21 cellular contexts compared by ENCODE assay signal in the genomic region with DNA sequence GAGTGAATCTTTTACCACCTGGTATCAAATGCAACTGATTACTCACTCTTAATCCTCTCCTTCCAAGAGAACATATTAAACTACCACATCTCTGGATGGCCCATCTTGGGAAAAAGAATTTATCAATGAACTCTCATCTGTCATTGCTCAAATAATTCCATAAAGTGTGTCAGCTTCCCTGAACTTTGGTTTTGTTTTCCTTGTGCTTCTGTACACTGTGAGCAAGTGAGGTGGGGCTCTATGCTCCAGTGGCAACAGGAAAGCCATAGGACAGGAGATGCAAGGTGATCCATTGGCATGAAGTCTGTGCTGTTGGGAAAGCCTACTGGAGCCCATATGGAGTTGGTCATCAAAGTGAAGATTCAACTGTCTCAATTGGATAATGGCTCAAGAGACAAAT. TPM values are rescaled to one million over a fixed set of nuclear protein-coding genes. Genes with fewer than 3 reads are reported as not detected.
DNase-seq lines count a peak whose midpoint lies in the region; ATAC-seq, FAIRE-seq and TF ChIP-seq lines count a peak whose summit lies in the region.
"Had no signal": no experiment of that assay in that cellular context is flagged by ENCODE, and none has a peak within 500 bp of the region (broad histone marks: within the 10 kb centered on the region; RNA-seq: fewer than 3 reads in every experiment).

No MANE protein-coding gene starts in this region.

- no peaks in the 10 kb centered on the region for H3K27me3 ChIP-seq in HepG2 (ENCODE audit: control insufficient read depth in 1 of 2, insufficient read depth in 2 of 2, low read length in 2 of 2)
- no peaks in the 10 kb centered on the region for H3K27me3 ChIP-seq in right lobe of liver
- H3K27me3 ChIP-seq: BE2C, BLaER1 had no signal

- H2AFZ ChIP-seq in HepG2 (ENCODE audit: low read length) = no peak overlapping the region

- TF ChIP-seq CTCF in HepG2 (CRISPR knock-in tag; IDR thresholded peaks at IDR 0.05) = no peak
- TF ChIP-seq CTCF in right lobe of liver (IDR thresholded peaks at IDR 0.05) = no peak

- POLR2A ChIA-PET in HepG2 (lab: Yijun Ruan, JAX) = no interaction called here

- H3K79me2 ChIP-seq in HepG2 (ENCODE audit: insufficient read depth, low read length) = no peaks in the 10 kb centered on the region

- no peak for TF ChIP-seq RAD21 in HepG2 (CRISPR knock-in tag; IDR thresholded peaks at IDR 0.05)

- no peak overlapping the region for H3K27ac ChIP-seq in HepG2 (ENCODE audit: extremely low read length, insufficient read depth, low read length)
- no peak overlapping the region for H3K27ac ChIP-seq in right lobe of liver
- H3K27ac ChIP-seq: BLaER1, C4-2B had no signal

- no peaks in the 10 kb centered on the region for H3K36me3 ChIP-seq in HepG2 (replicated peaks in 1 of 2; ENCODE audit: control insufficient read depth in 1 of 2, insufficient read depth in 2 of 2, low read length in 2 of 2)
- no peaks in the 10 kb centered on the region for H3K36me3 ChIP-seq in right lobe of liver
- H3K36me3 ChIP-seq: BE2C, BLaER1 had no signal

- no peak overlapping the region for H3K4me2 ChIP-seq in HepG2 (ENCODE audit: low read depth, low read length)
- H3K4me2 ChIP-seq: BLaER1 had no signal

- H3K9ac ChIP-seq in HepG2 (ENCODE audit: insufficient read depth, low read depth, low read length) = no peak overlapping the region
- H3K9ac ChIP-seq: BLaER1 had no signal

- in situ Hi-C loops in HepG2 (cut with HindIII; ENCODE audit: extremely low pct_ligation_motif_present, low pct_unique_long_range_greater_than_20kb) = no loop called here

- no peak overlapping the region for H3K4me3 ChIP-seq in HepG2 (replicated peaks in 1 of 3; ENCODE audit: insufficient read depth in 1 of 3, low read depth in 2 of 3, low read length in 3 of 3)
- H3K4me3 ChIP-seq in right lobe of liver = no peak overlapping the region
- H3K4me3 ChIP-seq: BLaER1 had no signal

- BruUV-seq in HepG2 (replicated peaks; lab: Mats Ljungman, UMichigan) = no TSS peak

- no peak for FAIRE-seq in HepG2 (lab: Jason Lieb, UNC)
- FAIRE-seq: A204.1, D721Med, G401.6, GM12891, GM19239 had no signal

- TF ChIP-seq POLR2A in HepG2 (IDR thresholded peaks at IDR 0.05; ENCODE audit: insufficient read depth in 1 of 2, low read depth in 2 of 2, low read length in 2 of 2) (no peak), right lobe of liver (IDR thresholded peaks at IDR 0.05) (no peak)

- H4K20me1 ChIP-seq in HepG2 (ENCODE audit: insufficient read depth, low read length) = no peaks in the 10 kb centered on the region
- H4K20me1 ChIP-seq: BLaER1 had no signal

- no peaks in the 10 kb centered on the region for H3K4me1 ChIP-seq in HepG2 (ENCODE audit: insufficient read depth, low read length)
- H3K4me1 ChIP-seq in right lobe of liver = no peaks in the 10 kb centered on the region
- H3K4me1 ChIP-seq: BE2C, BLaER1, Caco-2 had no signal

- no peaks in the 10 kb centered on the region for H3K9me3 ChIP-seq in HepG2 (ENCODE audit: low read length)
- no peaks in the 10 kb centered on the region for H3K9me3 ChIP-seq in right lobe of liver
- H3K9me3 ChIP-seq: BE2C, Caco-2 had no signal

- TF ChIP-seq EP300 in HepG2 (IDR thresholded peaks at IDR 0.05; ENCODE audit: low read depth in 2 of 2, low read length in 2 of 2) = no peak
- no peak for TF ChIP-seq EP300 in HepG2 (CRISPR knock-in tag; IDR thresholded peaks at IDR 0.05; ENCODE audit: borderline replicate concordance)

- DNase-seq in HepG2 (ENCODE audit: low spot score) (no peak), right lobe of liver (no peak), LHCN-M2 (ENCODE audit: low read depth) (peak; percentile 12), kidney tubule cell (ENCODE audit: low spot score) (no peak), C1 segment of cervical spinal cord (lab: John Stamatoyannopoulos, UW) (no peak)
- DNase-seq: 8988T; ACHN; BE2C; Caco-2; Calu3; CD4-positive, alpha-beta T cell; CD8-positive, alpha-beta T cell; DMS79 treated with DMSO at 0.1 percent for 48 hours; GF-D8 had no signal

- intact Hi-C loops in HepG2 (cut with micrococcal nuclease; ENCODE audit: unreplicated experiment) = no loop called here
- intact Hi-C loops in right lobe of liver (cut with DNase I) = no loop called here

- CTCF ChIA-PET in HepG2 (lab: Yijun Ruan, JAX; ENCODE audit: low intra/inter-chr PET ratio, low total read pairs) = no interaction called here

- ATAC-seq in HepG2 (peak; percentile 62), right lobe of liver (no peak)
- ATAC-seq: CD8-positive, alpha-beta T cell had no signal

TF ChIP-seq in HepG2, 621 proteins besides CTCF, POLR2A, EP300 and RAD21 (continues in another document):
- no peak for TF ChIP-seq RXRA (CRISPR knock-in tag; IDR thresholded peaks at IDR 0.05)
- no peak for TF ChIP-seq ZBTB7B (CRISPR knock-in tag; IDR thresholded peaks at IDR 0.05)
- no peak for TF ChIP-seq SMC3 (IDR thresholded peaks at IDR 0.05; ENCODE audit: low read length)
- TF ChIP-seq, protein P1, sequence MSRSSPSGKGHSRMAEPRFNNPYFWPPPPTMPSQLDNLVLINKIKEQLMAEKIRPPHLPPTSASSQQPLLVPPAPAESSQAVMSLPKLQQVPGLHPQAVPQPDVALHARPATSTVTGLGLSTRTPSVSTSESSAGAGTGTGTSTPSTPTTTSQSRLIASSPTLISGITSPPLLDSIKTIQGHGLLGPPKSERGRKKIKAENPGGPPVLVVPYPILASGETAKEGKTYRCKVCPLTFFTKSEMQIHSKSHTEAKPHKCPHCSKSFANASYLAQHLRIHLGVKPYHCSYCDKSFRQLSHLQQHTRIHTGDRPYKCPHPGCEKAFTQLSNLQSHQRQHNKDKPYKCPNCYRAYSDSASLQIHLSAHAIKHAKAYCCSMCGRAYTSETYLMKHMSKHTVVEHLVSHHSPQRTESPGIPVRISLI (CRISPR knock-in tag; IDR thresholded peaks at IDR 0.05; ENCODE audit: borderline replicate concordance) = no peak
- TF ChIP-seq, protein P2, sequence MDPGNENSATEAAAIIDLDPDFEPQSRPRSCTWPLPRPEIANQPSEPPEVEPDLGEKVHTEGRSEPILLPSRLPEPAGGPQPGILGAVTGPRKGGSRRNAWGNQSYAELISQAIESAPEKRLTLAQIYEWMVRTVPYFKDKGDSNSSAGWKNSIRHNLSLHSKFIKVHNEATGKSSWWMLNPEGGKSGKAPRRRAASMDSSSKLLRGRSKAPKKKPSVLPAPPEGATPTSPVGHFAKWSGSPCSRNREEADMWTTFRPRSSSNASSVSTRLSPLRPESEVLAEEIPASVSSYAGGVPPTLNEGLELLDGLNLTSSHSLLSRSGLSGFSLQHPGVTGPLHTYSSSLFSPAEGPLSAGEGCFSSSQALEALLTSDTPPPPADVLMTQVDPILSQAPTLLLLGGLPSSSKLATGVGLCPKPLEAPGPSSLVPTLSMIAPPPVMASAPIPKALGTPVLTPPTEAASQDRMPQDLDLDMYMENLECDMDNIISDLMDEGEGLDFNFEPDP (CRISPR knock-in tag; conservative IDR thresholded peaks at IDR 0.05) = no peak
- TF ChIP-seq ZNF670 (CRISPR knock-in tag; IDR thresholded peaks at IDR 0.05; ENCODE audit: borderline replicate concordance) = no peak
- TF ChIP-seq MED8 (CRISPR knock-in tag; IDR thresholded peaks at IDR 0.05; ENCODE audit: insufficient replicate concordance) = no peak
- TF ChIP-seq, protein P3, sequence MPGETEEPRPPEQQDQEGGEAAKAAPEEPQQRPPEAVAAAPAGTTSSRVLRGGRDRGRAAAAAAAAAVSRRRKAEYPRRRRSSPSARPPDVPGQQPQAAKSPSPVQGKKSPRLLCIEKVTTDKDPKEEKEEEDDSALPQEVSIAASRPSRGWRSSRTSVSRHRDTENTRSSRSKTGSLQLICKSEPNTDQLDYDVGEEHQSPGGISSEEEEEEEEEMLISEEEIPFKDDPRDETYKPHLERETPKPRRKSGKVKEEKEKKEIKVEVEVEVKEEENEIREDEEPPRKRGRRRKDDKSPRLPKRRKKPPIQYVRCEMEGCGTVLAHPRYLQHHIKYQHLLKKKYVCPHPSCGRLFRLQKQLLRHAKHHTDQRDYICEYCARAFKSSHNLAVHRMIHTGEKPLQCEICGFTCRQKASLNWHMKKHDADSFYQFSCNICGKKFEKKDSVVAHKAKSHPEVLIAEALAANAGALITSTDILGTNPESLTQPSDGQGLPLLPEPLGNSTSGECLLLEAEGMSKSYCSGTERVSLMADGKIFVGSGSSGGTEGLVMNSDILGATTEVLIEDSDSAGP (CRISPR knock-in tag; IDR thresholded peaks at IDR 0.05; ENCODE audit: borderline replicate concordance) = no peak
- TF ChIP-seq FOSL1 (CRISPR knock-in tag; IDR thresholded peaks at IDR 0.05; ENCODE audit: borderline replicate concordance) = no peak

RNA-seq across cellular contexts. Expression of a gene that starts 17.4 kb away (rescaled TPM):
- not detected in 2 replicates for total RNA-seq in HepG2 (2016; rRNA removed; fragmentation: Illumina TruSeq; extraction: Trizol)
- not detected in 2 replicates for total RNA-seq in HepG2 (2016; cell fraction: cytosol; rRNA removed; fragmentation: Illumina TruSeq; extraction: Trizol; ENCODE audit: low read depth)
- not detected in 2 replicates for total RNA-seq in HepG2 (2016; cell fraction: insoluble cytoplasmic fraction; rRNA removed; fragmentation: Illumina TruSeq; extraction: Trizol)
- not detected in 2 replicates for total RNA-seq in HepG2 (2016; cell fraction: membrane; rRNA removed; fragmentation: Illumina TruSeq; extraction: Trizol)
- not detected in 2 replicates for total RNA-seq in HepG2 (2016; cell fraction: nucleus; rRNA removed; fragmentation: Illumina TruSeq; extraction: Trizol)
- polyA plus RNA-seq in HepG2 (2011; rRNA removed) = not detected in 2 replicates
- 0.01 TPM in 1 of 2 replicates, not detected in the other for polyA plus RNA-seq in HepG2 (2011; cell fraction: cytosol; rRNA removed)
- polyA plus RNA-seq in HepG2 (2011; cell fraction: nucleus; rRNA removed) = not detected in 2 replicates
- polyA plus RNA-seq in HepG2 (2012) = not detected in 2 replicates
- polyA plus RNA-seq in HepG2 (2016; cell fraction: cytosol; fragmentation: Illumina TruSeq; extraction: Trizol; ENCODE audit: low read depth) = not detected in 2 replicates
- not detected in 2 replicates for polyA plus RNA-seq in HepG2 (2016; cell fraction: insoluble cytoplasmic fraction; fragmentation: Illumina TruSeq; extraction: Trizol; ENCODE audit: low read depth)
- not detected in 2 replicates for polyA plus RNA-seq in HepG2 (2016; cell fraction: membrane; fragmentation: Illumina TruSeq; extraction: Trizol; ENCODE audit: low read depth)
- not detected in 2 replicates for polyA plus RNA-seq in HepG2 (2016; cell fraction: nucleus; fragmentation: Illumina TruSeq; extraction: Trizol; ENCODE audit: insufficient read depth, low read depth)
- 0.02 TPM in 1 of 2 replicates, not detected in the other for polyA minus RNA-seq in HepG2 (2011; rRNA and poly(A)+ RNA removed; ENCODE audit: low replicate concordance)
- not detected in 2 replicates for polyA minus RNA-seq in HepG2 (2011; cell fraction: cytosol; rRNA and poly(A)+ RNA removed)
- not detected in 2 replicates for polyA minus RNA-seq in HepG2 (2011; cell fraction: nucleus; rRNA and poly(A)+ RNA removed)
- total RNA-seq in right lobe of liver = under 1 TPM in 1 of 6 experiments, not detected in 5; 0.06 TPM
- 0.19 and 0.34 TPM in 2 replicates for total RNA-seq in LHCN-M2 (2014; rRNA removed)
- polyA plus RNA-seq in LHCN-M2 (2012) = 0.09 TPM
- total RNA-seq: CD4-positive, alpha-beta T cell; CD8-positive, alpha-beta T cell had no signal
